Comparison of ENCODE assay signal across 33 cellular contexts in genomic region chr13:63081400-63082014, GRCh38.
"Had no signal": no experiment of that assay in that cellular context is flagged by ENCODE, and none has a peak within 500 bp of the region (broad histone marks: within the 10 kb centered on the region; RNA-seq: fewer than 3 reads in every experiment).

No MANE protein-coding gene starts in this region.

- FAIRE-seq: astrocyte, bronchial epithelial cell, colon had no signal

- DNase-seq: activated effector memory CD4-positive, alpha-beta T cell treated with anti-CD3 and anti-CD28 coated beads, Interleukin-2, amount 50 U/mL, for 16 hours; activated effector memory CD4-positive, alpha-beta T cell treated with Interleukin-2 at 50 U/mL for 16 hours; activated gamma-delta T cell; activated gamma-delta T cell treated with Interleukin-2 at 50 U/mL for 16 hours; activated naive CD4-positive, alpha-beta T cell; activated naive CD4-positive, alpha-beta T cell treated with anti-CD3 and anti-CD28 coated beads for 36 hours; activated naive CD4-positive, alpha-beta T cell treated with anti-CD3 and anti-CD28 coated beads, Interleukin-2, amount 10 ng/mL, durations not matched to agents 7 days and 5 days; activated naive CD4-positive, alpha-beta T cell treated with anti-CD3 and anti-CD28 coated beads, Interleukin-2, amount 50 U/mL, for 16 hours; activated naive CD4-positive, alpha-beta T cell treated with Interleukin-2 at 50 U/mL for 16 hours; activated naive CD8-positive, alpha-beta T cell treated with anti-CD3 and anti-CD28 coated beads for 36 hours; activated naive CD8-positive, alpha-beta T cell treated with anti-CD3 and anti-CD28 coated beads, Interleukin-2, amount 10 ng/mL, durations not matched to agents 7 days and 5 days; activated naive CD8-positive, alpha-beta T cell treated with anti-CD3 and anti-CD28 coated beads, Interleukin-2, amount 50 U/mL, for 24 hours; activated T-cell treated with anti-CD3 and anti-CD28 coated beads, Interleukin-2, amount 50 U/mL, for 4 hours; activated T-cell treated with anti-CD3 and anti-CD28 coated beads, Interleukin-2, amount 50 U/mL, for 48 hours; activated T-cell treated with anti-CD3 and anti-CD28 coated beads, Interleukin-2, amount 50 U/mL, for 72 hours; adrenal gland; amniotic stem cell; amygdala; anterior cingulate cortex; aorta; body of pancreas; brain microvascular endothelial cell; caudate nucleus; central memory CD4-positive, alpha-beta T cell; cerebellar nuclear complex had no signal

- H3K4me1 ChIP-seq: adrenal gland, ascending aorta, body of pancreas, breast epithelium had no signal

- H3K36me3 ChIP-seq: adrenal gland, ascending aorta, brain microvascular endothelial cell, breast epithelium, cardiac muscle cell had no signal

- H3K27ac ChIP-seq: adrenal gland, ascending aorta, body of pancreas, brain microvascular endothelial cell, breast epithelium, cardiac muscle cell had no signal

- H3K4me3 ChIP-seq: adrenal gland, ascending aorta, body of pancreas, breast epithelium, cardiac muscle cell had no signal

- H3K27me3 ChIP-seq: adrenal gland, ascending aorta, body of pancreas, brain microvascular endothelial cell, breast epithelium, cardiac muscle cell had no signal

- ATAC-seq: activated naive CD4-positive, alpha-beta T cell treated with anti-CD3 and anti-CD28 coated beads, Interleukin-2, amount 50 U/mL, for 72 hours; activated naive CD8-positive, alpha-beta T cell treated with anti-CD3 and anti-CD28 coated beads, Interleukin-2, amount 50 U/mL, for 24 hours; activated T-cell treated with anti-CD3 and anti-CD28 coated beads, Interleukin-2, amount 50 U/mL, for 4 hours; activated T-cell treated with anti-CD3 and anti-CD28 coated beads, Interleukin-2, amount 50 U/mL, for 72 hours; activated T-helper 17 cell treated with anti-CD3 and anti-CD28 coated beads, Interleukin-2, amount 50 U/mL, for 72 hours; body of pancreas had no signal

- H3K9me3 ChIP-seq: adrenal gland had no signal
